In genomic region chr16:67260426-67261063, GRCh38 we compare ENCODE assay signal across 1 cellular context.
TF ChIP-seq lines count a peak whose summit lies in the region.

No MANE protein-coding gene starts in this region.

TF ChIP-seq in K562, 482 proteins besides CTCF, POLR2A, EP300 and RAD21 (continued from another document and continues in another):
- TF ChIP-seq CEBPZ (IDR thresholded peaks at IDR 0.05; ENCODE audit: borderline replicate concordance, low read depth, low read length) = no peak
- TF ChIP-seq BCOR (IDR thresholded peaks at IDR 0.05) = no peak
- TF ChIP-seq MAFG (tag; conservative IDR thresholded peaks at IDR 0.05) = no peak
- peak; percentile 92 for TF ChIP-seq DEAF1 (CRISPR knock-in tag; IDR thresholded peaks at IDR 0.05)
- peak; percentile 94 for TF ChIP-seq SMC3 (conservative IDR thresholded peaks at IDR 0.05; ENCODE audit: insufficient read depth, low read depth, low read length)
- TF ChIP-seq CEBPB (tag; IDR thresholded peaks at IDR 0.05) = 0 out of 2 replicates have a peak, but pooled peaks have one; percentile 27
- TF ChIP-seq SNAPC5 (CRISPR knock-in tag; IDR thresholded peaks at IDR 0.05) = no peak
- TF ChIP-seq ETS2 (tag; IDR thresholded peaks at IDR 0.05; ENCODE audit: borderline replicate concordance, poor library complexity, severe bottlenecking) = no peak
- TF ChIP-seq AFF4 (CRISPR knock-in tag; IDR thresholded peaks at IDR 0.05) = no peak
- TF ChIP-seq FOXO4 (CRISPR knock-in tag; IDR thresholded peaks at IDR 0.05) = no peak
- no peak for TF ChIP-seq C11orf30 (IDR thresholded peaks at IDR 0.05; ENCODE audit: low read depth)
- no peak for TF ChIP-seq ZNF121 (CRISPR knock-in tag; conservative IDR thresholded peaks at IDR 0.05)
- TF ChIP-seq BHLHE40 (IDR thresholded peaks at IDR 0.05; ENCODE audit: low read length) = no peak
- TF ChIP-seq KDM2B (CRISPR knock-in tag; IDR thresholded peaks at IDR 0.05) = no peak
- no peak for TF ChIP-seq SMAD3 (CRISPR knock-in tag; conservative IDR thresholded peaks at IDR 0.05)
- no peak for TF ChIP-seq SREBF2 (CRISPR knock-in tag; IDR thresholded peaks at IDR 0.05)
- no peak for TF ChIP-seq TCF3 (CRISPR knock-in tag; IDR thresholded peaks at IDR 0.05)
- peak; percentile 45 for TF ChIP-seq ZNF384 (IDR thresholded peaks at IDR 0.05; ENCODE audit: low read depth, low read length)
- no peak for TF ChIP-seq TSC22D4 (tag; IDR thresholded peaks at IDR 0.05)
- TF ChIP-seq ELF2 (CRISPR knock-in tag; IDR thresholded peaks at IDR 0.05) = no peak
- TF ChIP-seq ZBTB8A (IDR thresholded peaks at IDR 0.05; ENCODE audit: partially characterized antibody) = no peak
- TF ChIP-seq JUND (IDR thresholded peaks at IDR 0.05; ENCODE audit: borderline replicate concordance, low read depth, low read length) = peak; percentile 63; the same call in 1 of the 2 replicates
- TF ChIP-seq JUND (tag; IDR thresholded peaks at IDR 0.05; ENCODE audit: borderline replicate concordance, low read depth, low read length) = no peak
- TF ChIP-seq MBD2 (IDR thresholded peaks at IDR 0.05; ENCODE audit: borderline replicate concordance, low read depth) = no peak
- no peak for TF ChIP-seq E4F1 (CRISPR knock-in tag; IDR thresholded peaks at IDR 0.05; ENCODE audit: borderline replicate concordance)
- TF ChIP-seq RB1 (IDR thresholded peaks at IDR 0.05; ENCODE audit: low read depth) = peak; percentile 40; the same call in 1 of the 2 replicates
- TF ChIP-seq OTX1 (CRISPR knock-in tag; IDR thresholded peaks at IDR 0.05) = no peak
- TF ChIP-seq SPI1 (IDR thresholded peaks at IDR 0.05; ENCODE audit: borderline replicate concordance, low read depth, low read length) = peak; percentile 63; the same call in 1 of the 2 replicates
- no peak for TF ChIP-seq XRCC4 (IDR thresholded peaks at IDR 0.05; ENCODE audit: extremely low read depth, insufficient read depth, insufficient read length)
- TF ChIP-seq TRIM24 (IDR thresholded peaks at IDR 0.05) = peak in 1 of 2 experiments; percentile 21; a peak in 1 of 4 replicates
- no peak for TF ChIP-seq ZNF766 (CRISPR knock-in tag; conservative IDR thresholded peaks at IDR 0.05)
- TF ChIP-seq HSF4 (CRISPR knock-in tag; IDR thresholded peaks at IDR 0.05; ENCODE audit: borderline replicate concordance) = no peak
- peak; percentile 37; the same call in 1 of the 2 replicates for TF ChIP-seq EP400 (IDR thresholded peaks at IDR 0.05)
- no peak for TF ChIP-seq TGIF2 (CRISPR knock-in tag; IDR thresholded peaks at IDR 0.05)
- TF ChIP-seq EWSR1 (IDR thresholded peaks at IDR 0.05; ENCODE audit: borderline replicate concordance, low read depth, partially characterized antibody) = no peak
- TF ChIP-seq HNRNPH1 (optimal IDR thresholded peaks at IDR 0.05; ENCODE audit: low read depth, low read length) = no peak
- TF ChIP-seq YY1 (IDR thresholded peaks at IDR 0.05; ENCODE audit: borderline replicate concordance in 1 of 3, control insufficient read depth in 1 of 3, extremely low read depth in 1 of 3, insufficient read depth in 3 of 3, insufficient read length in 1 of 3, insufficient replicate concordance in 2 of 3, low read depth in 1 of 3, low read length in 2 of 3) = no peak
- no peak for TF ChIP-seq NR0B1 (IDR thresholded peaks at IDR 0.05; ENCODE audit: partially characterized antibody)
- TF ChIP-seq ZBTB7A (IDR thresholded peaks at IDR 0.05; ENCODE audit: borderline replicate concordance, control insufficient read depth, low read depth, low read length) = no peak
- no peak for TF ChIP-seq NFXL1 (CRISPR knock-in tag; IDR thresholded peaks at IDR 0.05)
- peak in 1 of 2 experiments; percentile 61; a peak in 2 of 4 replicates for TF ChIP-seq MAZ (CRISPR knock-in tag; conservative IDR thresholded peaks at IDR 0.05 in 1 of 2, IDR thresholded peaks at IDR 0.05 in 1 of 2)
- peak; percentile 25; the same call in 1 of the 2 replicates for TF ChIP-seq PKNOX1 (IDR thresholded peaks at IDR 0.05)
- TF ChIP-seq KDM4B (IDR thresholded peaks at IDR 0.05; ENCODE audit: borderline replicate concordance in 2 of 2, low read depth in 1 of 2) = no peak
- no peak for TF ChIP-seq ZNF395 (CRISPR knock-in tag; IDR thresholded peaks at IDR 0.05)
